Comparison of ENCODE assay signal across 13 cellular contexts in genomic region chr19:45046355-45046754, GRCh38. TPM values are rescaled to one million over a fixed set of nuclear protein-coding genes. Genes with fewer than 3 reads are reported as not detected.
DNase-seq lines count a peak whose midpoint lies in the region; ATAC-seq and TF ChIP-seq lines count a peak whose summit lies in the region.
"Had no signal": no experiment of that assay in that cellular context is flagged by ENCODE, and none has a peak within 500 bp of the region (broad histone marks: within the 10 kb centered on the region; RNA-seq: fewer than 3 reads in every experiment).

No MANE protein-coding gene starts in this region.

- no peaks in the 10 kb centered on the region for H3K27me3 ChIP-seq in spleen (replicated peaks in 1 of 7)
- no peaks in the 10 kb centered on the region for H3K27me3 ChIP-seq in vagina
- H3K27me3 ChIP-seq: MG63 had no signal

- H3K4me1 Mint-ChIP-seq in T-helper 2 cell treated with Interferon-gamma antibody and Interleukin-4, amounts not matched to agents 5 μg/mL and 100 μg/mL, for 36 hours (ENCODE audit: low read depth) = peaks cover 38% of the 10 kb centered on the region
- peaks cover 55% of the 10 kb centered on the region for H3K4me1 Mint-ChIP-seq in dendritic cell treated with granulocyte-macrophage colony-stimulating factor and Interleukin-4, amounts not matched to agents 40 ng/mL and 50 ng/mL, for 4 days (ENCODE audit: low read depth)

- peaks cover 23 to 96% (median 83%) of the 10 kb centered on the region in 6 donors for H3K4me1 ChIP-seq in spleen
- H3K4me1 ChIP-seq in vagina = peaks cover 74% of the 10 kb centered on the region

- no peaks in the 10 kb centered on the region for H3K27me3 Mint-ChIP-seq in T-helper 2 cell treated with Interferon-gamma antibody and Interleukin-4, amounts not matched to agents 5 μg/mL and 100 μg/mL, for 36 hours (ENCODE audit: low read depth)
- H3K27me3 Mint-ChIP-seq in dendritic cell treated with granulocyte-macrophage colony-stimulating factor and Interleukin-4, amounts not matched to agents 40 ng/mL and 50 ng/mL, for 4 days = no peaks in the 10 kb centered on the region

- TF ChIP-seq POLR2A in spleen (IDR thresholded peaks at IDR 0.05) (no peak), vagina (IDR thresholded peaks at IDR 0.05) (no peak)

- peak overlapping the region; percentile 17 for H3K4me3 Mint-ChIP-seq in T-helper 2 cell treated with Interferon-gamma antibody and Interleukin-4, amounts not matched to agents 5 μg/mL and 100 μg/mL, for 36 hours
- no peak overlapping the region for H3K4me3 Mint-ChIP-seq in dendritic cell treated with granulocyte-macrophage colony-stimulating factor and Interleukin-4, amounts not matched to agents 40 ng/mL and 50 ng/mL, for 4 days

- CTCF ChIA-PET in RWPE1 (lab: Yijun Ruan, JAX) = interaction anchor here (1.3 kb wide), 1 partner anchor 13 kb away, joined by 4 read pairs; no protein-coding TSS in a partner anchor

- 80 to 89% (median 86%) methylated on average over 7 of the region's 7 CpGs for WGBS in spleen, 5 donors

- no peak for ATAC-seq in GM18867 (IDR thresholded peaks at IDR 0.05; ENCODE audit: unreplicated experiment)
- ATAC-seq: activated naive CD4-positive, alpha-beta T cell treated with anti-CD3 and anti-CD28 coated beads, Interleukin-2, amount 50 U/mL, for 72 hours had no signal

- no peak for TF ChIP-seq CTCF in RWPE1 (conservative IDR thresholded peaks at IDR 0.05; ENCODE audit: low read depth)
- TF ChIP-seq CTCF in spleen (IDR thresholded peaks at IDR 0.05 in 8 of 11, conservative IDR thresholded peaks at IDR 0.05 in 3 of 11) = no peak
- TF ChIP-seq CTCF in vagina (IDR thresholded peaks at IDR 0.05) = no peak

- peak overlapping the region; percentile 29 for H3K27ac Mint-ChIP-seq in T-helper 2 cell treated with Interferon-gamma antibody and Interleukin-4, amounts not matched to agents 5 μg/mL and 100 μg/mL, for 36 hours
- peak overlapping the region; percentile 77 for H3K27ac Mint-ChIP-seq in dendritic cell treated with granulocyte-macrophage colony-stimulating factor and Interleukin-4, amounts not matched to agents 40 ng/mL and 50 ng/mL, for 4 days

- peaks cover 31% of the 10 kb centered on the region for H3K36me3 Mint-ChIP-seq in T-helper 2 cell treated with Interferon-gamma antibody and Interleukin-4, amounts not matched to agents 5 μg/mL and 100 μg/mL, for 36 hours (ENCODE audit: low read depth)
- H3K36me3 Mint-ChIP-seq in dendritic cell treated with granulocyte-macrophage colony-stimulating factor and Interleukin-4, amounts not matched to agents 40 ng/mL and 50 ng/mL, for 4 days (ENCODE audit: low read depth) = peaks cover 87% of the 10 kb centered on the region

- H3K9me3 ChIP-seq in spleen (no peaks in the 10 kb centered on the region), vagina (no peaks in the 10 kb centered on the region)
- H3K9me3 ChIP-seq: A549, MG63 had no signal

- DNase-seq in T-helper 2 cell treated with Interferon-gamma antibody and Interleukin-4, amounts not matched to agents 5 μg/mL and 100 μg/mL, for 36 hours (ENCODE audit: low spot score) = no peak
- DNase-seq in T-helper 2 cell = no peak
- DNase-seq in RWPE1 (ENCODE audit: low spot score) = no peak
- no peak for DNase-seq in spleen
- no peak for DNase-seq in vagina (ENCODE audit: extremely low spot score in 2 of 2)
- DNase-seq in mesenteric fat pad (ENCODE audit: low spot score) = no peak
- DNase-seq: MG63, NCI-H526 treated with DMSO at 0.1 percent for 48 hours, RPMI8226 had no signal

- POLR2A ChIA-PET in RWPE1 (lab: Yijun Ruan, JAX; ENCODE audit: low non-redundant PET) = no interaction called here

- H3K36me3 ChIP-seq in spleen (peaks cover 0 to 90% (median 51%) of the 10 kb centered on the region in 6 donors), vagina (peaks cover 0 to 28% of the 10 kb centered on the region in 2 donors)

- H3K4me3 ChIP-seq in spleen (no peak overlapping the region), vagina (no peak overlapping the region)
- H3K4me3 ChIP-seq: A549, MG63 had no signal

- H3K27ac ChIP-seq in RWPE1 = peak overlapping the region; percentile 3; the same call in 1 of the 2 replicates
- peak overlapping the region; percentile 19 to 86 (median 66) for H3K27ac ChIP-seq in spleen
- H3K27ac ChIP-seq in vagina = no peak overlapping the region
- H3K27ac ChIP-seq: A549 had no signal

- H3K9me3 Mint-ChIP-seq in T-helper 2 cell treated with Interferon-gamma antibody and Interleukin-4, amounts not matched to agents 5 μg/mL and 100 μg/mL, for 36 hours = no peaks in the 10 kb centered on the region
- H3K9me3 Mint-ChIP-seq in dendritic cell treated with granulocyte-macrophage colony-stimulating factor and Interleukin-4, amounts not matched to agents 40 ng/mL and 50 ng/mL, for 4 days = no peaks in the 10 kb centered on the region
- H3K9me3 Mint-ChIP-seq: activated naive CD4-positive, alpha-beta T cell treated with anti-CD3 and anti-CD28 coated beads, Interleukin-2, amount 50 U/mL, for 72 hours had no signal

- intact Hi-C loops in dendritic cell treated with granulocyte-macrophage colony-stimulating factor and Interleukin-4, amounts not matched to agents 40 ng/mL and 50 ng/mL, for 4 days (cut with micrococcal nuclease) = no loop called here
- intact Hi-C loops in spleen (cut with DNase I; ENCODE audit: low total_unique reads) = loop anchor here (10.0 kb wide), 1 partner anchor 152 kb away; the partner anchor contains the start of gene TOMM40
- intact Hi-C loops in vagina (cut with DNase I) = no loop called here

RNA-seq across cellular contexts. Expression of gene CLASRP, which starts 7.5 kb away (rescaled TPM):
- 100 to 1,000 TPM in 6 of 7 donors, 10 to 100 TPM in 1; 97.6 to 153 (median 143) TPM for total RNA-seq in spleen
- polyA plus RNA-seq in spleen = 100 to 1,000 TPM in 2 of 3 donors, 10 to 100 TPM in 1; 61.3 to 215 (median 191) TPM
- total RNA-seq in vagina = 93.5 TPM
- 78.3 TPM for total RNA-seq in mesenteric fat pad

RNA-seq across cellular contexts. Expression of gene ZNF296, which starts 29.9 kb away (rescaled TPM):
- total RNA-seq in spleen (1 to 10 TPM; 3.9 to 7.5 (median 6.4) TPM), vagina (5.6 TPM), mesenteric fat pad (0.61 TPM)
- 10 to 100 TPM in 1 of 3 donors, 1 to 10 TPM in 2; 7.3 to 11.9 (median 8.8) TPM for polyA plus RNA-seq in spleen

RNA-seq across cellular contexts. Expression of gene GEMIN7, which starts 32.7 kb away (rescaled TPM):
- 10 to 100 TPM; 19.6 to 33.4 (median 23.1) TPM for total RNA-seq in spleen
- polyA plus RNA-seq in spleen = 10 to 100 TPM; 43.6 to 51.1 (median 49.7) TPM
- 42.0 TPM for total RNA-seq in vagina
- 18.3 TPM for total RNA-seq in mesenteric fat pad

RNA-seq across cellular contexts. Expression of gene RELB, which starts 45.1 kb away (rescaled TPM):
- total RNA-seq in spleen = 10 to 100 TPM; 16.6 to 67.4 (median 29.0) TPM
- polyA plus RNA-seq in spleen = 10 to 100 TPM; 23.8 to 48.7 (median 45.3) TPM
- 2.9 TPM for total RNA-seq in vagina
- 17.7 TPM for total RNA-seq in mesenteric fat pad

RNA-seq across cellular contexts. Expression of gene PPP1R37, which starts 46.6 kb away (rescaled TPM):
- total RNA-seq in spleen (10 to 100 TPM; 16.2 to 27.1 (median 19.6) TPM), vagina (23.8 TPM), mesenteric fat pad (22.0 TPM)
- polyA plus RNA-seq in spleen = 10 to 100 TPM; 14.3 to 36.7 (median 20.3) TPM
